Comparison of ENCODE assay signal across 8 cellular contexts in the genomic region with DNA sequence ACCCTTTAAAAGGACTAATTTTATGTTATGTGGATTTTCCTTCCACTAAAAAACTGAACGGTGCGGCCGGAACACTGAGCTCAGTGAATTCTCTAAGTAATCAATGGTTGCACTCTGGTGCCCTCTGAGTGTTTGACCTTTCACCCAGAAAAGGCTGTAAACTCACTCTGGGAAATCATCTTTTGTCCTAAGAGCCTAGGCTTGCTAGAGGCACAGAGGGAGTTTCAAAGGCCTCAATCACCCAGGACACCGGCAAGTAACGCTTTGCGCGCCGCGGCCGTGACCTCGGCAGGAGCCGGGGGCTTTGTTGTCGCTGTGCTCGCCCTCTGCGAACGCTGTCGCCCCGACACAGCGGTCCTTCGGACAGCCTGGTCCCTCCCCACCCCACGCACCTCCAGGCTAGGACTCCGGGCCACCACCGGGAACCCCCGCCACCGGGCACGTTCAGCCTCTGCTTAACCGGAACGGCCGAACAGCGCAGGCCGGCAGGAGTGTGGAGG. TPM values are rescaled to one million over a fixed set of nuclear protein-coding genes. Genes with fewer than 3 reads are reported as not detected.
DNase-seq lines count a peak whose midpoint lies in the region; ATAC-seq and TF ChIP-seq lines count a peak whose summit lies in the region.

No MANE protein-coding gene starts in this region.

- no peak for TF ChIP-seq POLR2A in tibial nerve (IDR thresholded peaks at IDR 0.05)

- H3K9ac ChIP-seq in liver (ENCODE audit: low read depth in 1 of 2, low read length in 2 of 2), result peak overlapping the region; percentile 53 to 92

- DNase-seq in ELR (ENCODE audit: low read depth) (peak; percentile 51), astrocyte of the cerebellum (ENCODE audit: low read depth) (no peak), tibial nerve (ENCODE audit: low spot score in 2 of 2) (no peak), NCI-H187 treated with DMSO at 0.1 percent for 48 hours (lab: John Stamatoyannopoulos, UW) (no peak)
- no peak for DNase-seq in activated CD4-positive, alpha-beta T cell treated with anti-CD3 and anti-CD28 coated beads for 1 hour

- TF ChIP-seq CTCF in astrocyte of the cerebellum (IDR thresholded peaks at IDR 0.05; ENCODE audit: low read depth, low read length, missing control alignments) (no peak), liver (IDR thresholded peaks at IDR 0.05; ENCODE audit: low read depth, low read length, missing input control) (no peak), tibial nerve (IDR thresholded peaks at IDR 0.05) (no peak)

- in situ Hi-C loops in astrocyte of the cerebellum (cut with HindIII; ENCODE audit: low sequenced_read_pairs), result no loop called here

- no peaks in the 10 kb centered on the region for H3K9me3 Mint-ChIP-seq in IgD-negative memory B cell

- under 1% methylated on average over 31 of the region's 31 CpGs for WGBS in liver
- WGBS in tibial nerve, 2 donors, result 1 to 2% methylated on average over 3 to 15 of the region's 31 CpGs

- no peaks in the 10 kb centered on the region for H3K27me3 ChIP-seq in liver (ENCODE audit: control insufficient read depth in 4 of 4, insufficient read depth in 4 of 4, low read length in 3 of 4)
- no peaks in the 10 kb centered on the region for H3K27me3 ChIP-seq in tibial nerve

- no peak for TF ChIP-seq EP300 in tibial nerve (IDR thresholded peaks at IDR 0.05)

- H3K27ac ChIP-seq in liver (ENCODE audit: low read depth in 1 of 2, low read length in 2 of 2), result peak overlapping the region; percentile 96 to 100
- peak overlapping the region; percentile 95 to 100 (median 99) for H3K27ac ChIP-seq in tibial nerve

- peaks cover 4% of the 10 kb centered on the region for H3K36me3 Mint-ChIP-seq in IgD-negative memory B cell

- peak in 1 of 2 donors; percentile 2 for TF ChIP-seq RAD21 in liver (IDR thresholded peaks at IDR 0.05)

- no peaks in the 10 kb centered on the region for H3K9me3 ChIP-seq in liver (ENCODE audit: control insufficient read depth in 4 of 4, low read length in 3 of 4)
- H3K9me3 ChIP-seq in tibial nerve, result no peaks in the 10 kb centered on the region

- H3K4me1 ChIP-seq in liver (ENCODE audit: control insufficient read depth in 4 of 4, insufficient read depth in 4 of 4, low read length in 3 of 4), result peaks cover 7 to 24% (median 20%) of the 10 kb centered on the region in 4 donors
- H3K4me1 ChIP-seq in tibial nerve, result peaks cover 0 to 47% (median 18%) of the 10 kb centered on the region in 4 donors

- peak overlapping the region; percentile 86 to 97 (median 90) for H3K27ac Mint-ChIP-seq in IgD-negative memory B cell

- H3K4me3 ChIP-seq in astrocyte of the cerebellum (ENCODE audit: low read depth, low read length), result peak overlapping the region; percentile 85
- H3K4me3 ChIP-seq in liver (ENCODE audit: low read depth in 1 of 3, low read length in 3 of 3), result peak overlapping the region; percentile 96 to 99 (median 97)
- peak overlapping the region; percentile 77 to 96 (median 87) for H3K4me3 ChIP-seq in tibial nerve

- peaks cover 0 to 4% (median 1%) of the 10 kb centered on the region in 4 donors for H3K36me3 ChIP-seq in liver (ENCODE audit: control insufficient read depth in 4 of 4, insufficient read depth in 3 of 4, low read depth in 1 of 4, low read length in 3 of 4)
- no peaks in the 10 kb centered on the region for H3K36me3 ChIP-seq in tibial nerve

- H3K27me3 Mint-ChIP-seq in IgD-negative memory B cell, result no peaks in the 10 kb centered on the region

- H3K4me1 Mint-ChIP-seq in IgD-negative memory B cell, result peaks cover 20 to 34% (median 23%) of the 10 kb centered on the region in 3 donors

- peak; percentile 23 for ATAC-seq in GM21447 (IDR thresholded peaks at IDR 0.05; ENCODE audit: unreplicated experiment)

- H3K4me3 Mint-ChIP-seq in IgD-negative memory B cell, result peak overlapping the region; percentile 92 to 96 (median 94)

TF ChIP-seq in liver, 16 proteins besides CTCF, POLR2A, EP300 and RAD21:
- peak; percentile 14 for TF ChIP-seq FOXA2 (IDR thresholded peaks at IDR 0.05)
- TF ChIP-seq SP1 (IDR thresholded peaks at IDR 0.05), result peak; percentile 68
- peak; percentile 93 to 95 for TF ChIP-seq RXRA (IDR thresholded peaks at IDR 0.05)
- TF ChIP-seq, protein P1, sequence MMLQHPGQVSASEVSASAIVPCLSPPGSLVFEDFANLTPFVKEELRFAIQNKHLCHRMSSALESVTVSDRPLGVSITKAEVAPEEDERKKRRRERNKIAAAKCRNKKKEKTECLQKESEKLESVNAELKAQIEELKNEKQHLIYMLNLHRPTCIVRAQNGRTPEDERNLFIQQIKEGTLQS (IDR thresholded peaks at IDR 0.05), result no peak
- TF ChIP-seq GABPA (IDR thresholded peaks at IDR 0.05 in 1 of 2, conservative IDR thresholded peaks at IDR 0.05 in 1 of 2), result no peak
- peak; percentile 81 for TF ChIP-seq NR2F2 (IDR thresholded peaks at IDR 0.05)
- TF ChIP-seq HNF4A (conservative IDR thresholded peaks at IDR 0.05), result peak in 1 of 2 donors; percentile 43

RNA-seq across cellular contexts. Expression of a gene that starts 0.7 kb away (rescaled TPM):
- 27.5 TPM for polyA plus RNA-seq in IgD-negative memory B cell
- 10 to 100 TPM; 26.6 to 43.2 TPM for total RNA-seq in liver
- polyA plus RNA-seq in liver, result 10 to 100 TPM; 27.4 to 28.2 TPM
- 10 to 100 TPM; 21.2 to 40.2 (median 32.7) TPM for total RNA-seq in tibial nerve

RNA-seq across cellular contexts. Expression of a gene that starts 22.2 kb away (rescaled TPM):
- polyA plus RNA-seq in IgD-negative memory B cell (0.14 TPM), liver (under 1 TPM; 0.07 to 0.26 TPM)
- total RNA-seq in liver (under 1 TPM; 0.42 to 0.67 TPM), tibial nerve (1 to 10 TPM in 2 of 4 donors, under 1 TPM in 2; 0.66 to 2.9 (median 1.2) TPM)
